In the genomic region with DNA sequence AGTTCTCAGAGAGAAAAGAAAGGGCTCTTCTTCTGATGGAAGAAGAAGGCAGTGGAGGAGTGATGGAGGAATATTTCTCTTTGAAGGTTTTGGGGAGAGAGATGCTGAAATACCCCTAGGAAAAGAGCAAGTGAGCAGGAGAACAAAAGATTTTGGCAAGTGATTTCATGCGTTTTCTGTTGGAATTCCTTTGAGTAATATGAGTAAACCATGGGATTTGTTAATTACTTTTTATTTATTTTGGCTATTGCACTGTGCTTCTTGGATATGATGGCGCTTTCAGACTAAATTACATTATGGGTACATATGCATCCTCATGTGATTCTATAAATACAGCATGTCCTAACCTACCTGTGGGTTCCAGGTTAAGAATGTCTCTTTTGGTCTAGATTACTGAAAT, we compare ENCODE assay signal across 21 cellular contexts.
"Had no signal": no experiment of that assay in that cellular context is flagged by ENCODE, and none has a peak within 500 bp of the region (broad histone marks: within the 10 kb centered on the region; RNA-seq: fewer than 3 reads in every experiment).

No MANE protein-coding gene starts in this region.

- H3K27ac ChIP-seq: neural progenitor cell, prostate gland, right atrium auricular region, thyroid gland had no signal

- H3K4me3 ChIP-seq: coronary artery, lung, neural progenitor cell, prostate gland, right atrium auricular region, smooth muscle cell, thyroid gland had no signal

- H3K4me1 ChIP-seq: neural progenitor cell, prostate gland, right atrium auricular region, thyroid gland had no signal

- H3K36me3 ChIP-seq: neural progenitor cell, prostate gland, right atrium auricular region, thyroid gland had no signal

- H3K9ac ChIP-seq: neural progenitor cell had no signal

- H3K9me3 ChIP-seq: prostate gland, right atrium auricular region, thyroid gland had no signal

- H3K4me2 ChIP-seq: neural progenitor cell, smooth muscle cell had no signal

- ATAC-seq: effector memory CD8-positive, alpha-beta T cell; left lobe of liver; naive thymus-derived CD4-positive, alpha-beta T cell; sciatic nerve; stimulated activated naive CD8-positive, alpha-beta T cell treated with anti-CD3 and anti-CD28 coated beads, Interleukin-15, amount 100 ng/mL, for 72 hours had no signal

- H3K27me3 ChIP-seq: neural progenitor cell, right atrium auricular region, thyroid gland had no signal

- DNase-seq: effector memory CD8-positive, alpha-beta T cell; erythroblast; head of caudate nucleus; kidney; mesenchymal stem cell; naive thymus-derived CD4-positive, alpha-beta T cell; stimulated activated CD4-positive, alpha-beta T cell treated with anti-CD3 and anti-CD28 coated beads, Interleukin-12 subunit alpha, Interleukin-12 subunit beta, amount 100 ng/mL, for 4 hours; stimulated activated CD4-positive, alpha-beta T cell treated with anti-CD3 and anti-CD28 coated beads, Interleukin-1b, Interleukin-23, amount 100 ng/mL, for 48 hours; stimulated activated CD4-positive, alpha-beta T cell treated with anti-CD3 and anti-CD28 coated beads, Interleukin-4, amount 100 ng/mL, for 1 hour; stimulated activated CD8-positive, alpha-beta memory T cell treated with anti-CD3 and anti-CD28 coated beads, Interleukin-4, amount 100 ng/mL, for 48 hours; stimulated activated naive CD4-positive, alpha-beta T cell; stimulated activated naive CD8-positive, alpha-beta T cell treated with anti-CD3 and anti-CD28 coated beads, Interleukin-15, amount 100 ng/mL, for 72 hours; thyroid gland had no signal

- H2AFZ ChIP-seq: neural progenitor cell had no signal
